In the genomic region with DNA sequence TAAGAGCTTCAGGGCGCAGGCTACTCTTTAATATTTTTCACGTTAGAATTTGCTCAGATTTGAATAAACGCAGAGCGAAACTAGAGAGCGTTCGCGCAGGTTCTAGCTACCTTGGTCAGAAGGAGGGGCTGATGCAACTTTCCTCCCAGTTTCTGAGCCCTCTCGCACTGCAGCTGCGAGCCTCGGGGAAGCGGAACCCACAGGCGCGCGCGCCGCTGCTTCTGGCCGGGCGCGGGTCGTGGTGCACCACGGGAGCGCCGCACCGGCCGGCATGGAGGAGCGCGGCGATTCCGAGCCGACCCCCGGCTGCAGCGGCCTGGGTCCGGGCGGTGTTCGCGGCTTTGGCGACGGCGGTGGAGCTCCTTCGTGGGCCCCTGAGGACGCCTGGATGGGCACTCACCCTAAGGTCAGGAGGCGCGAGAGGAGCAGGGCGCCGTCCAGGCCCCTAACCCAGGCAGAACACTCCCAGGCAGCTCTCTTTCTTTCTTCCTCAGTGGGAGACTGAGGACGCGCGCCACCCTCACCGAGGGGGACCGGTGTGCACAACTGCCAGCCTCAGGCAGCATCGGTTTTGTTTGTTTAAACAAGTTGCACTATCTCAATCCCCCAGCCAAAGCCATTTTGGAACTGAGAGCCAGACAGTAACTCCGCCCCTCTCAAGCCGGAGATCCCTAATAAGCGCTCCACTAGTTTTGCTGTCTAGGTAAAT, we compare ENCODE assay signal across 1 cellular context.
TF ChIP-seq lines count a peak whose summit lies in the region.

A gene (plus strand): TSS at position 246 of the 709 bp plus-strand sequence. CDS start 26 bp downstream, at position 272.

TF ChIP-seq in H1, 55 proteins besides CTCF, POLR2A, EP300 and RAD21:
- TF ChIP-seq, protein P1, sequence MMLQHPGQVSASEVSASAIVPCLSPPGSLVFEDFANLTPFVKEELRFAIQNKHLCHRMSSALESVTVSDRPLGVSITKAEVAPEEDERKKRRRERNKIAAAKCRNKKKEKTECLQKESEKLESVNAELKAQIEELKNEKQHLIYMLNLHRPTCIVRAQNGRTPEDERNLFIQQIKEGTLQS (IDR thresholded peaks at IDR 0.05; ENCODE audit: insufficient read depth, low read depth, low read length), result 0 out of 2 replicates have a peak, but pooled peaks have one; percentile 33
- peak; percentile 89 for TF ChIP-seq TAF1 (IDR thresholded peaks at IDR 0.05; ENCODE audit: low read depth, low read length)
- no peak for TF ChIP-seq KDM5A (IDR thresholded peaks at IDR 0.05; ENCODE audit: low read length)
- TF ChIP-seq TBP (IDR thresholded peaks at IDR 0.05; ENCODE audit: low read depth, low read length), result peak; percentile 87; the same call in 1 of the 2 replicates
- TF ChIP-seq TCF12 (IDR thresholded peaks at IDR 0.05; ENCODE audit: low read depth, low read length), result 0 out of 2 replicates have a peak, but pooled peaks have one; percentile 26
- no peak for TF ChIP-seq FOSL1 (IDR thresholded peaks at IDR 0.05; ENCODE audit: insufficient read depth, low read depth, low read length)
- peak; percentile 71 for TF ChIP-seq CTBP2 (IDR thresholded peaks at IDR 0.05; ENCODE audit: borderline replicate concordance, insufficient read depth, insufficient read length, low read length)
- TF ChIP-seq TAF7 (optimal IDR thresholded peaks at IDR 0.05; ENCODE audit: borderline replicate concordance, low read depth, low read length), result peak; percentile 83
- TF ChIP-seq BRCA1 (IDR thresholded peaks at IDR 0.05; ENCODE audit: low read depth, low read length), result no peak
- TF ChIP-seq SIN3A (conservative IDR thresholded peaks at IDR 0.05 in 1 of 2, IDR thresholded peaks at IDR 0.05 in 1 of 2; ENCODE audit: low read depth in 1 of 2, low read length in 2 of 2), result no peak
- TF ChIP-seq CBX8 (IDR thresholded peaks at IDR 0.05; ENCODE audit: borderline replicate concordance, low read depth, low read length), result no peak
- TF ChIP-seq RNF2 (IDR thresholded peaks at IDR 0.05; ENCODE audit: borderline replicate concordance, low read depth, low read length, missing control alignments, poor library complexity, severe bottlenecking), result no peak
- TF ChIP-seq, protein P2, sequence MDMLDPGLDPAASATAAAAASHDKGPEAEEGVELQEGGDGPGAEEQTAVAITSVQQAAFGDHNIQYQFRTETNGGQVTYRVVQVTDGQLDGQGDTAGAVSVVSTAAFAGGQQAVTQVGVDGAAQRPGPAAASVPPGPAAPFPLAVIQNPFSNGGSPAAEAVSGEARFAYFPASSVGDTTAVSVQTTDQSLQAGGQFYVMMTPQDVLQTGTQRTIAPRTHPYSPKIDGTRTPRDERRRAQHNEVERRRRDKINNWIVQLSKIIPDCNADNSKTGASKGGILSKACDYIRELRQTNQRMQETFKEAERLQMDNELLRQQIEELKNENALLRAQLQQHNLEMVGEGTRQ (IDR thresholded peaks at IDR 0.05; ENCODE audit: low read length), result no peak
- no peak for TF ChIP-seq CBX5 (IDR thresholded peaks at IDR 0.05; ENCODE audit: low read depth, low read length)
- no peak for TF ChIP-seq SP4 (IDR thresholded peaks at IDR 0.05; ENCODE audit: low read length)
- no peak for TF ChIP-seq BACH1 (IDR thresholded peaks at IDR 0.05; ENCODE audit: low read length)
- TF ChIP-seq, protein P3, sequence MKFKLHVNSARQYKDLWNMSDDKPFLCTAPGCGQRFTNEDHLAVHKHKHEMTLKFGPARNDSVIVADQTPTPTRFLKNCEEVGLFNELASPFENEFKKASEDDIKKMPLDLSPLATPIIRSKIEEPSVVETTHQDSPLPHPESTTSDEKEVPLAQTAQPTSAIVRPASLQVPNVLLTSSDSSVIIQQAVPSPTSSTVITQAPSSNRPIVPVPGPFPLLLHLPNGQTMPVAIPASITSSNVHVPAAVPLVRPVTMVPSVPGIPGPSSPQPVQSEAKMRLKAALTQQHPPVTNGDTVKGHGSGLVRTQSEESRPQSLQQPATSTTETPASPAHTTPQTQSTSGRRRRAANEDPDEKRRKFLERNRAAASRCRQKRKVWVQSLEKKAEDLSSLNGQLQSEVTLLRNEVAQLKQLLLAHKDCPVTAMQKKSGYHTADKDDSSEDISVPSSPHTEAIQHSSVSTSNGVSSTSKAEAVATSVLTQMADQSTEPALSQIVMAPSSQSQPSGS (IDR thresholded peaks at IDR 0.05; ENCODE audit: low read length), result no peak
- TF ChIP-seq CHD1 (IDR thresholded peaks at IDR 0.05; ENCODE audit: low read depth, low read length), result peak; percentile 48
- TF ChIP-seq NRF1 (IDR thresholded peaks at IDR 0.05; ENCODE audit: low read depth, low read length), result no peak
- TF ChIP-seq SIRT6 (IDR thresholded peaks at IDR 0.05; ENCODE audit: low read length), result no peak
- no peak for TF ChIP-seq SP2 (IDR thresholded peaks at IDR 0.05; ENCODE audit: low read length)
- no peak for TF ChIP-seq BCL11A (IDR thresholded peaks at IDR 0.05; ENCODE audit: low read depth in 2 of 2, low read length in 2 of 2)
- TF ChIP-seq KDM4A (IDR thresholded peaks at IDR 0.05; ENCODE audit: low read depth, low read length, severe bottlenecking), result peak; percentile 83
- TF ChIP-seq CREB1 (IDR thresholded peaks at IDR 0.05), result peak; percentile 9; the same call in 1 of the 2 replicates
- TF ChIP-seq PHF8 (conservative IDR thresholded peaks at IDR 0.05; ENCODE audit: low read depth, low read length), result peak; percentile 91
- no peak for TF ChIP-seq ZNF274 (IDR thresholded peaks at IDR 0.05; ENCODE audit: borderline replicate concordance, extremely low read depth, low read length)
- no peak for TF ChIP-seq MAFK (IDR thresholded peaks at IDR 0.05; ENCODE audit: low read depth, low read length)
- no peak for TF ChIP-seq RFX5 (IDR thresholded peaks at IDR 0.05; ENCODE audit: borderline replicate concordance, low read depth, low read length)
- TF ChIP-seq POU5F1 (IDR thresholded peaks at IDR 0.05; ENCODE audit: low read depth, low read length), result no peak
- no peak for TF ChIP-seq TEAD4 (IDR thresholded peaks at IDR 0.05; ENCODE audit: low read depth, low read length)
- peak; percentile 62; the same call in 1 of the 2 replicates for TF ChIP-seq YY1 (IDR thresholded peaks at IDR 0.05; ENCODE audit: low read depth, low read length)
- TF ChIP-seq HDAC6 (IDR thresholded peaks at IDR 0.05; ENCODE audit: low read depth, low read length), result no peak
- TF ChIP-seq, protein P4, sequence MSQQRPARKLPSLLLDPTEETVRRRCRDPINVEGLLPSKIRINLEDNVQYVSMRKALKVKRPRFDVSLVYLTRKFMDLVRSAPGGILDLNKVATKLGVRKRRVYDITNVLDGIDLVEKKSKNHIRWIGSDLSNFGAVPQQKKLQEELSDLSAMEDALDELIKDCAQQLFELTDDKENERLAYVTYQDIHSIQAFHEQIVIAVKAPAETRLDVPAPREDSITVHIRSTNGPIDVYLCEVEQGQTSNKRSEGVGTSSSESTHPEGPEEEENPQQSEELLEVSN (IDR thresholded peaks at IDR 0.05), result peak; percentile 62
- no peak for TF ChIP-seq SIX5 (IDR thresholded peaks at IDR 0.05; ENCODE audit: low read depth, low read length)
- TF ChIP-seq SUZ12 (IDR thresholded peaks at IDR 0.05; ENCODE audit: low read length), result no peak
- TF ChIP-seq GTF2F1 (IDR thresholded peaks at IDR 0.05; ENCODE audit: borderline replicate concordance, low read depth, low read length), result no peak; the same call in 1 of the 2 replicates
- TF ChIP-seq, protein P5, sequence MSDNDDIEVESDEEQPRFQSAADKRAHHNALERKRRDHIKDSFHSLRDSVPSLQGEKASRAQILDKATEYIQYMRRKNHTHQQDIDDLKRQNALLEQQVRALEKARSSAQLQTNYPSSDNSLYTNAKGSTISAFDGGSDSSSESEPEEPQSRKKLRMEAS (IDR thresholded peaks at IDR 0.05), result peak; percentile 77
- peak; percentile 96 for TF ChIP-seq RBBP5 (IDR thresholded peaks at IDR 0.05; ENCODE audit: borderline replicate concordance, low read depth, low read length)
- TF ChIP-seq SRF (IDR thresholded peaks at IDR 0.05; ENCODE audit: low read depth, low read length), result no peak
- no peak for TF ChIP-seq RXRA (IDR thresholded peaks at IDR 0.05; ENCODE audit: insufficient read depth, low read depth, low read length)
- TF ChIP-seq KDM1A (IDR thresholded peaks at IDR 0.05; ENCODE audit: borderline replicate concordance, low read length), result no peak
- TF ChIP-seq CEBPB (IDR thresholded peaks at IDR 0.05; ENCODE audit: low read depth, low read length), result peak; percentile 91
- no peak for TF ChIP-seq JUN (IDR thresholded peaks at IDR 0.05; ENCODE audit: low read depth, low read length)
- TF ChIP-seq EGR1 (IDR thresholded peaks at IDR 0.05; ENCODE audit: borderline replicate concordance, low read depth, low read length), result 0 out of 2 replicates have a peak, but pooled peaks have one; percentile 42
- TF ChIP-seq NANOG (IDR thresholded peaks at IDR 0.05; ENCODE audit: insufficient read depth, low read depth, low read length, poor library complexity, severe bottlenecking), result no peak
- no peak for TF ChIP-seq SP1 (IDR thresholded peaks at IDR 0.05; ENCODE audit: low read depth, low read length)
- TF ChIP-seq GABPA (IDR thresholded peaks at IDR 0.05; ENCODE audit: borderline replicate concordance, insufficient read depth, low read length), result peak; percentile 28; the same call in 1 of the 2 replicates
- peak; percentile 99 for TF ChIP-seq ASH2L (IDR thresholded peaks at IDR 0.05; ENCODE audit: low read length)
- TF ChIP-seq, protein P6, sequence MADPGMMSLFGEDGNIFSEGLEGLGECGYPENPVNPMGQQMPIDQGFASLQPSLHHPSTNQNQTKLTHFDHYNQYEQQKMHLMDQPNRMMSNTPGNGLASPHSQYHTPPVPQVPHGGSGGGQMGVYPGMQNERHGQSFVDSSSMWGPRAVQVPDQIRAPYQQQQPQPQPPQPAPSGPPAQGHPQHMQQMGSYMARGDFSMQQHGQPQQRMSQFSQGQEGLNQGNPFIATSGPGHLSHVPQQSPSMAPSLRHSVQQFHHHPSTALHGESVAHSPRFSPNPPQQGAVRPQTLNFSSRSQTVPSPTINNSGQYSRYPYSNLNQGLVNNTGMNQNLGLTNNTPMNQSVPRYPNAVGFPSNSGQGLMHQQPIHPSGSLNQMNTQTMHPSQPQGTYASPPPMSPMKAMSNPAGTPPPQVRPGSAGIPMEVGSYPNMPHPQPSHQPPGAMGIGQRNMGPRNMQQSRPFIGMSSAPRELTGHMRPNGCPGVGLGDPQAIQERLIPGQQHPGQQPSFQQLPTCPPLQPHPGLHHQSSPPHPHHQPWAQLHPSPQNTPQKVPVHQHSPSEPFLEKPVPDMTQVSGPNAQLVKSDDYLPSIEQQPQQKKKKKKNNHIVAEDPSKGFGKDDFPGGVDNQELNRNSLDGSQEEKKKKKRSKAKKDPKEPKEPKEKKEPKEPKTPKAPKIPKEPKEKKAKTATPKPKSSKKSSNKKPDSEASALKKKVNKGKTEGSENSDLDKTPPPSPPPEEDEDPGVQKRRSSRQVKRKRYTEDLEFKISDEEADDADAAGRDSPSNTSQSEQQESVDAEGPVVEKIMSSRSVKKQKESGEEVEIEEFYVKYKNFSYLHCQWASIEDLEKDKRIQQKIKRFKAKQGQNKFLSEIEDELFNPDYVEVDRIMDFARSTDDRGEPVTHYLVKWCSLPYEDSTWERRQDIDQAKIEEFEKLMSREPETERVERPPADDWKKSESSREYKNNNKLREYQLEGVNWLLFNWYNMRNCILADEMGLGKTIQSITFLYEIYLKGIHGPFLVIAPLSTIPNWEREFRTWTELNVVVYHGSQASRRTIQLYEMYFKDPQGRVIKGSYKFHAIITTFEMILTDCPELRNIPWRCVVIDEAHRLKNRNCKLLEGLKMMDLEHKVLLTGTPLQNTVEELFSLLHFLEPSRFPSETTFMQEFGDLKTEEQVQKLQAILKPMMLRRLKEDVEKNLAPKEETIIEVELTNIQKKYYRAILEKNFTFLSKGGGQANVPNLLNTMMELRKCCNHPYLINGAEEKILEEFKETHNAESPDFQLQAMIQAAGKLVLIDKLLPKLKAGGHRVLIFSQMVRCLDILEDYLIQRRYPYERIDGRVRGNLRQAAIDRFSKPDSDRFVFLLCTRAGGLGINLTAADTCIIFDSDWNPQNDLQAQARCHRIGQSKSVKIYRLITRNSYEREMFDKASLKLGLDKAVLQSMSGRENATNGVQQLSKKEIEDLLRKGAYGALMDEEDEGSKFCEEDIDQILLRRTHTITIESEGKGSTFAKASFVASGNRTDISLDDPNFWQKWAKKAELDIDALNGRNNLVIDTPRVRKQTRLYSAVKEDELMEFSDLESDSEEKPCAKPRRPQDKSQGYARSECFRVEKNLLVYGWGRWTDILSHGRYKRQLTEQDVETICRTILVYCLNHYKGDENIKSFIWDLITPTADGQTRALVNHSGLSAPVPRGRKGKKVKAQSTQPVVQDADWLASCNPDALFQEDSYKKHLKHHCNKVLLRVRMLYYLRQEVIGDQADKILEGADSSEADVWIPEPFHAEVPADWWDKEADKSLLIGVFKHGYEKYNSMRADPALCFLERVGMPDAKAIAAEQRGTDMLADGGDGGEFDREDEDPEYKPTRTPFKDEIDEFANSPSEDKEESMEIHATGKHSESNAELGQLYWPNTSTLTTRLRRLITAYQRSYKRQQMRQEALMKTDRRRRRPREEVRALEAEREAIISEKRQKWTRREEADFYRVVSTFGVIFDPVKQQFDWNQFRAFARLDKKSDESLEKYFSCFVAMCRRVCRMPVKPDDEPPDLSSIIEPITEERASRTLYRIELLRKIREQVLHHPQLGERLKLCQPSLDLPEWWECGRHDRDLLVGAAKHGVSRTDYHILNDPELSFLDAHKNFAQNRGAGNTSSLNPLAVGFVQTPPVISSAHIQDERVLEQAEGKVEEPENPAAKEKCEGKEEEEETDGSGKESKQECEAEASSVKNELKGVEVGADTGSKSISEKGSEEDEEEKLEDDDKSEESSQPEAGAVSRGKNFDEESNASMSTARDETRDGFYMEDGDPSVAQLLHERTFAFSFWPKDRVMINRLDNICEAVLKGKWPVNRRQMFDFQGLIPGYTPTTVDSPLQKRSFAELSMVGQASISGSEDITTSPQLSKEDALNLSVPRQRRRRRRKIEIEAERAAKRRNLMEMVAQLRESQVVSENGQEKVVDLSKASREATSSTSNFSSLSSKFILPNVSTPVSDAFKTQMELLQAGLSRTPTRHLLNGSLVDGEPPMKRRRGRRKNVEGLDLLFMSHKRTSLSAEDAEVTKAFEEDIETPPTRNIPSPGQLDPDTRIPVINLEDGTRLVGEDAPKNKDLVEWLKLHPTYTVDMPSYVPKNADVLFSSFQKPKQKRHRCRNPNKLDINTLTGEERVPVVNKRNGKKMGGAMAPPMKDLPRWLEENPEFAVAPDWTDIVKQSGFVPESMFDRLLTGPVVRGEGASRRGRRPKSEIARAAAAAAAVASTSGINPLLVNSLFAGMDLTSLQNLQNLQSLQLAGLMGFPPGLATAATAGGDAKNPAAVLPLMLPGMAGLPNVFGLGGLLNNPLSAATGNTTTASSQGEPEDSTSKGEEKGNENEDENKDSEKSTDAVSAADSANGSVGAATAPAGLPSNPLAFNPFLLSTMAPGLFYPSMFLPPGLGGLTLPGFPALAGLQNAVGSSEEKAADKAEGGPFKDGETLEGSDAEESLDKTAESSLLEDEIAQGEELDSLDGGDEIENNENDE (IDR thresholded peaks at IDR 0.05; ENCODE audit: insufficient replicate concordance, low read length), result no peak
- peak; percentile 20; the same call in 1 of the 2 replicates for TF ChIP-seq JUND (IDR thresholded peaks at IDR 0.05; ENCODE audit: low read length)
- no peak for TF ChIP-seq SAP30 (IDR thresholded peaks at IDR 0.05; ENCODE audit: insufficient read depth, insufficient replicate concordance, low read length)
- TF ChIP-seq POLR2AphosphoS5 (IDR thresholded peaks at IDR 0.05; ENCODE audit: low read depth, low read length), result peak; percentile 83
- peak in 1 of 2 experiments; percentile 54; a peak in 1 of 4 replicates for TF ChIP-seq HDAC2 (IDR thresholded peaks at IDR 0.05; ENCODE audit: borderline replicate concordance in 1 of 2, low read depth in 2 of 2, low read length in 2 of 2)
- TF ChIP-seq CHD2 (IDR thresholded peaks at IDR 0.05; ENCODE audit: low read length), result no peak
- TF ChIP-seq EZH2 (IDR thresholded peaks at IDR 0.05; ENCODE audit: low read depth, low read length, severe bottlenecking), result no peak
TF ChIP-seq in H1: peak in this region for 21.
